2 cellular contexts compared by ENCODE assay signal in the genomic region with DNA sequence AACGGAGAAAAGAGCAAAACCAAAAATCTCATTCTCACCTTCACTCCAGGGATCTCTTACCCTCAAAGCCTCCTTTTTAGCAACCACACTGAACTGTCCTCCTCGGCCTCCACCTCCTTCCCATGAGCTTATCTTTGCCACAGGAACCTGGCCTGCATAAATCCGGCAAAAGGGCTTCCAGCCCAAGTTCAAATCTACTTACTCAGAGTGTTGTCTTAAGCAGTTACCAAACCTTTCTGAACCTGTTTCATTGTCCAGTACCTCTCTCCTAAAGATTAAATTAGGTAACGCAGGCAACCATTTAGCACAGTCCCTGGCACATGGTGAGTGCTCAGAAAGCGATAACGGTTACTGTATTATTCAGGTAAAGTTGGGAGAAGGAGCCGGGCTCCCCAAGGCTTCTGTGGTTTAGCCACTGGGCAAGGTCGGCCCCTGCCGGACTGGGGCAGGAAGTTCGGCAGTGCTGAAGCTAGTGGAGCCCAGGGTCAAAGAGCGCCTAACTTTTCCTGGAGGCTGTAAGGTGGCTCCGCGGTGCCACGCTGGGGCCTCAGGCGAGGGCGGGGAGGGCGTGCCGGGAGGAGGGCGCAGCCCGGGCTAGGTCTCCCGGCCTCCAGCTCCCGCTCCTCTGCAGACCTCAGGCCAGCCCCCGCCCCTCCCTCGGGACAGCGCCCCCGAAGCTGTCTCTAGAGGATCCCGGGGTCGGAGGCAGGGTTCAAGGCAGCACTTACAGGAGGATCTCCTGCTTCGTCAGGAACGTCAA.
A peak's percentile ranks its signal among the peaks of the same experiment; 100 is the strongest.
TF ChIP-seq lines count a peak whose summit lies in the region.

No MANE protein-coding gene starts in this region.

TF ChIP-seq in HEK293, 187 proteins besides CTCF, POLR2A, EP300 and RAD21 (continues in another document):
- no peak for TF ChIP-seq ZNF48 (tag by site-specific recombination; IDR thresholded peaks at IDR 0.05)
- TF ChIP-seq ZNF548 (tag by site-specific recombination; IDR thresholded peaks at IDR 0.05): no peak
- TF ChIP-seq ZNF114 (tag by site-specific recombination; IDR thresholded peaks at IDR 0.05): no peak
- no peak for TF ChIP-seq ZBTB1 (tag by site-specific recombination; IDR thresholded peaks at IDR 0.05)
- no peak; the same call in 1 of the 2 replicates for TF ChIP-seq WT1 (tag by site-specific recombination; IDR thresholded peaks at IDR 0.05)
- TF ChIP-seq, protein P1, sequence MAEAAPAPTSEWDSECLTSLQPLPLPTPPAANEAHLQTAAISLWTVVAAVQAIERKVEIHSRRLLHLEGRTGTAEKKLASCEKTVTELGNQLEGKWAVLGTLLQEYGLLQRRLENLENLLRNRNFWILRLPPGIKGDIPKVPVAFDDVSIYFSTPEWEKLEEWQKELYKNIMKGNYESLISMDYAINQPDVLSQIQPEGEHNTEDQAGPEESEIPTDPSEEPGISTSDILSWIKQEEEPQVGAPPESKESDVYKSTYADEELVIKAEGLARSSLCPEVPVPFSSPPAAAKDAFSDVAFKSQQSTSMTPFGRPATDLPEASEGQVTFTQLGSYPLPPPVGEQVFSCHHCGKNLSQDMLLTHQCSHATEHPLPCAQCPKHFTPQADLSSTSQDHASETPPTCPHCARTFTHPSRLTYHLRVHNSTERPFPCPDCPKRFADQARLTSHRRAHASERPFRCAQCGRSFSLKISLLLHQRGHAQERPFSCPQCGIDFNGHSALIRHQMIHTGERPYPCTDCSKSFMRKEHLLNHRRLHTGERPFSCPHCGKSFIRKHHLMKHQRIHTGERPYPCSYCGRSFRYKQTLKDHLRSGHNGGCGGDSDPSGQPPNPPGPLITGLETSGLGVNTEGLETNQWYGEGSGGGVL (tag by site-specific recombination; IDR thresholded peaks at IDR 0.05): no peak
- TF ChIP-seq ZNF354C (tag by site-specific recombination; IDR thresholded peaks at IDR 0.05; ENCODE audit: borderline replicate concordance, low read depth): no peak
- TF ChIP-seq ZNF76 (tag by site-specific recombination; IDR thresholded peaks at IDR 0.05; ENCODE audit: borderline replicate concordance, low read depth): no peak
- TF ChIP-seq ZNF660 (tag by site-specific recombination; IDR thresholded peaks at IDR 0.05): no peak
- TF ChIP-seq, protein P2, sequence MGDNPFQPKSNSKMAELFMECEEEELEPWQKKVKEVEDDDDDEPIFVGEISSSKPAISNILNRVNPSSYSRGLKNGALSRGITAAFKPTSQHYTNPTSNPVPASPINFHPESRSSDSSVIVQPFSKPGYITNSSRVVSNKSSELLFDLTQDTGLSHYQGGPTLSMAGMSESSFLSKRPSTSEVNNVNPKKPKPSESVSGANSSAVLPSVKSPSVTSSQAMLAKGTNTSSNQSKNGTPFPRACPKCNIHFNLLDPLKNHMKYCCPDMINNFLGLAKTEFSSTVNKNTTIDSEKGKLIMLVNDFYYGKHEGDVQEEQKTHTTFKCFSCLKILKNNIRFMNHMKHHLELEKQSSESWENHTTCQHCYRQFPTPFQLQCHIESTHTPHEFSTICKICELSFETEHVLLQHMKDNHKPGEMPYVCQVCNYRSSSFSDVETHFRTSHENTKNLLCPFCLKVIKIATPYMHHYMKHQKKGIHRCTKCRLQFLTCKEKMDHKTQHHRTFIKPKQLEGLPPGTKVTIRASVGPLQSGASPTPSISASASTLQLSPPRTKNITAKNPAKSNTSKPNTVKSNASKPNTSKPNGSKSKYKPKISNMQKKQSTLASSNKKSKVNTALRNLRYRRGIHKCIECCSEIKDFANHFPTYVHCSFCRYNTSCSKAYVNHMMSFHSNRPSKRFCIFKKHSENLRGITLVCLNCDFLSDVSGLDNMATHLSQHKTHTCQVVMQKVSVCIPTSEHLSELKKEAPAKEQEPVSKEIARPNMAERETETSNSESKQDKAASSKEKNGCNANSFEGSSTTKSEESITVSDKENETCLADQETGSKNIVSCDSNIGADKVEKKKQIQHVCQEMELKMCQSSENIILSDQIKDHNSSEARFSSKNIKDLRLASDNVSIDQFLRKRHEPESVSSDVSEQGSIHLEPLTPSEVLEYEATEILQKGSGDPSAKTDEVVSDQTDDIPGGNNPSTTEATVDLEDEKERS (tag by site-specific recombination; IDR thresholded peaks at IDR 0.05): no peak
- TF ChIP-seq, protein P3, sequence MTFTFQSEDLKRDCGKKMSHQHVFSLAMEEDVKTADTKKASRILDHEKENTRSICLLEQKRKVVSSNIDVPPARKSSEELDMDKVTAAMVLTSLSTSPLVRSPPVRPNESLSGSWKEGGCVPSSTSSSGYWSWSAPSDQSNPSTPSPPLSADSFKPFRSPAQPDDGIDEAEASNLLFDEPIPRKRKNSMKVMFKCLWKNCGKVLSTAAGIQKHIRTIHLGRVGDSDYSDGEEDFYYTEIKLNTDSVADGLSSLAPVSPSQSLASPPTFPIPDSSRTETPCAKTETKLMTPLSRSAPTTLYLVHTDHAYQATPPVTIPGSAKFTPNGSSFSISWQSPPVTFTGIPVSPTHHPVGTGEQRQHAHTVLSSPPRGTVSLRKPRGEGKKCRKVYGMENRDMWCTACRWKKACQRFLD (tag by site-specific recombination; IDR thresholded peaks at IDR 0.05): no peak
- no peak for TF ChIP-seq ZNF843 (tag by site-specific recombination; IDR thresholded peaks at IDR 0.05)
- TF ChIP-seq, protein P4, sequence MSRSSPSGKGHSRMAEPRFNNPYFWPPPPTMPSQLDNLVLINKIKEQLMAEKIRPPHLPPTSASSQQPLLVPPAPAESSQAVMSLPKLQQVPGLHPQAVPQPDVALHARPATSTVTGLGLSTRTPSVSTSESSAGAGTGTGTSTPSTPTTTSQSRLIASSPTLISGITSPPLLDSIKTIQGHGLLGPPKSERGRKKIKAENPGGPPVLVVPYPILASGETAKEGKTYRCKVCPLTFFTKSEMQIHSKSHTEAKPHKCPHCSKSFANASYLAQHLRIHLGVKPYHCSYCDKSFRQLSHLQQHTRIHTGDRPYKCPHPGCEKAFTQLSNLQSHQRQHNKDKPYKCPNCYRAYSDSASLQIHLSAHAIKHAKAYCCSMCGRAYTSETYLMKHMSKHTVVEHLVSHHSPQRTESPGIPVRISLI (tag by site-specific recombination; IDR thresholded peaks at IDR 0.05): no peak
- TF ChIP-seq, protein P5, sequence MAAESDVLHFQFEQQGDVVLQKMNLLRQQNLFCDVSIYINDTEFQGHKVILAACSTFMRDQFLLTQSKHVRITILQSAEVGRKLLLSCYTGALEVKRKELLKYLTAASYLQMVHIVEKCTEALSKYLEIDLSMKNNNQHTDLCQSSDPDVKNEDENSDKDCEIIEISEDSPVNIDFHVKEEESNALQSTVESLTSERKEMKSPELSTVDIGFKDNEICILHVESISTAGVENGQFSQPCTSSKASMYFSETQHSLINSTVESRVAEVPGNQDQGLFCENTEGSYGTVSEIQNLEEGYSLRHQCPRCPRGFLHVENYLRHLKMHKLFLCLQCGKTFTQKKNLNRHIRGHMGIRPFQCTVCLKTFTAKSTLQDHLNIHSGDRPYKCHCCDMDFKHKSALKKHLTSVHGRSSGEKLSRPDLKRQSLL (tag by site-specific recombination; IDR thresholded peaks at IDR 0.05): no peak
- no peak for TF ChIP-seq ZNF473 (tag by site-specific recombination; IDR thresholded peaks at IDR 0.05)

TF ChIP-seq in H1, 55 proteins besides CTCF, POLR2A, EP300 and RAD21:
- no peak for TF ChIP-seq GTF2F1 (IDR thresholded peaks at IDR 0.05; ENCODE audit: borderline replicate concordance, low read depth, low read length)
- no peak for TF ChIP-seq TEAD4 (IDR thresholded peaks at IDR 0.05; ENCODE audit: low read depth, low read length)
- 0 out of 2 replicates have a peak, but pooled peaks have one; percentile 1 for TF ChIP-seq SUZ12 (IDR thresholded peaks at IDR 0.05; ENCODE audit: low read length)
